ENCODE assay signal across 1 cellular context in the genomic region with DNA sequence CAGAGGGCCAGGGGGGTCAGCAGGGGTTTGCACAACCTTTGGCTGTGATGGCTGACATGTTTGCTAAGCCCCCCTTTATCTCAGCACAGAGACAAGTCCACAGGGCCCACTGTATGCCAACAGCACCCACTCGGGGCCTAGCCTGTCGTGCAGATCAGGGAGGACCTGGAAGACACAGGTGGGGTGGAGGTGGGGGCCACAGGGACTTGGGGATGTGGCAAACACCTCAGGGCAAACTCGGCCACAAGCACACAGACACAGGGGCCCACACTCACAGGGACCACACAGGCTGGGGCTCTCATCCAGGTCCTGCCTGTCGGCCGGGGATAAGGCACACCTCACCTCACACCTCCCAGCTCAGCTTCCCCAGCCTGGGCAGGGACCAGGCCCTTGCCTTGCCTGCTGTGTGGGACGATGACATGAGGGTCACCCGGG.
TF ChIP-seq lines count a peak whose summit lies in the region.

No MANE protein-coding gene starts in this region.

TF ChIP-seq in HepG2, 621 proteins besides CTCF, POLR2A, EP300 and RAD21 (continued from another document):
- TF ChIP-seq ZMAT3 (CRISPR knock-in tag; conservative IDR thresholded peaks at IDR 0.05) (no peak), PHB2 (IDR thresholded peaks at IDR 0.05; ENCODE audit: partially characterized antibody) (no peak), ZNF562 (CRISPR knock-in tag; IDR thresholded peaks at IDR 0.05; ENCODE audit: borderline replicate concordance) (no peak), PPARG (CRISPR knock-in tag; conservative IDR thresholded peaks at IDR 0.05) (no peak), ZMYM2 (CRISPR knock-in tag; IDR thresholded peaks at IDR 0.05) (no peak), IRF2 (CRISPR knock-in tag; IDR thresholded peaks at IDR 0.05) (no peak)
